ENCODE assay signal across 9 cellular contexts in the genomic region with DNA sequence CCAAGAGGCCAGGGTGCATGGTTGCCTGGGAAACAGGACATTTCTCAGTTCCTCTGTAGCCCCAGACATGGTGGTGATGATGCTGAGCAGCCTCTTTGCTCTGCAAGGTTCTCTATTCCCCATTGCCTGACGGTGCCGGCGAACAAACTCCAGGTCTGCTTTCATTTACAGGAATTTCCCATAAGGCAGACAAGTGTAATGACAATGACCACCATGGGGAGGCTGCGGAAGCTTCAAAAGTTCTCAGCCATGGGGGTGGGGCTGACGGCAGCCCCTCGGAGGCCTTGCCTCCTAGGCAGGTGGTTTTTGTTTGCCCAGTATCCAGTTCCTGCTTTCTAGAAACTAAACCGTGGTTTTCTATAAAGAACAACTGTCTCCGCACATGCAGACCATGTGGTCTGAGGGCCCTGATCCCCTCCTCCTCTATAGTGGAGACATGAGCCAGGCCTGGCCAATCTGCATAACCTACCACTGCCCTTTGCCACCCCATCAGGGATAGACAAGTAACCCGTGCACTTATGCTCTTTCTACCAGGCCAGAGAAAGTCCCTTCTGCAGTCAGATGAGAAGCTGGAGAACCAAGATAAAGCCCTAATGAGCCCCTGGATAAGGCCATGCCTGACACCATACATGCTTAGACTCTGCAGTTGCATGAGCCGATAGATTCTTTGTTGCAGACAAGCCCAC.
DNase-seq lines count a peak whose midpoint lies in the region; ATAC-seq and TF ChIP-seq lines count a peak whose summit lies in the region.
"Had no signal": no experiment of that assay in that cellular context is flagged by ENCODE, and none has a peak within 500 bp of the region (broad histone marks: within the 10 kb centered on the region; RNA-seq: fewer than 3 reads in every experiment).

No MANE protein-coding gene starts in this region.

- in situ Hi-C loops in astrocyte of the cerebellum (cut with HindIII; ENCODE audit: low sequenced_read_pairs), result no loop called here

- CTCF ChIA-PET in RWPE1 (lab: Yijun Ruan, JAX), result interaction anchor here (0.7 kb wide), 1 partner anchor 79 kb away, joined by 6 read pairs; no protein-coding TSS in a partner anchor

- H3K4me3 ChIP-seq in GM06990 (replicated peaks; ENCODE audit: low read depth, low read length) (no peak overlapping the region), HUES48 (ENCODE audit: low read depth, low read length) (no peak overlapping the region), astrocyte of the cerebellum (ENCODE audit: low read depth, low read length) (no peak overlapping the region)

- H3K27ac ChIP-seq in HUES48 (ENCODE audit: low read depth, low read length) (peak overlapping the region; percentile 57), RWPE1 (no peak overlapping the region)

- POLR2A ChIA-PET in RWPE1 (lab: Yijun Ruan, JAX; ENCODE audit: low non-redundant PET), result no interaction called here

- peaks cover 14% of the 10 kb centered on the region for H3K4me1 ChIP-seq in HUES48 (ENCODE audit: control insufficient read depth, insufficient read depth, low read length)

- H3K27me3 ChIP-seq in GM06990 (replicated peaks; ENCODE audit: control insufficient read depth, insufficient read depth, low read length) (no peaks in the 10 kb centered on the region), HUES48 (ENCODE audit: control insufficient read depth, insufficient read depth, low read length) (no peaks in the 10 kb centered on the region)

- H3K9me3 ChIP-seq in HUES48 (ENCODE audit: control insufficient read depth, insufficient read depth, low read length), result no peaks in the 10 kb centered on the region

- H3K36me3 ChIP-seq in GM06990 (ENCODE audit: control insufficient read depth, insufficient read depth, low read length) (no peaks in the 10 kb centered on the region), HUES48 (ENCODE audit: control insufficient read depth, insufficient read depth, low read length) (peaks cover 30% of the 10 kb centered on the region)

- no peak for TF ChIP-seq CTCF in GM06990 (IDR thresholded peaks at IDR 0.05; ENCODE audit: insufficient read depth, low read length, poor library complexity, severe bottlenecking)
- peak; percentile 14 for TF ChIP-seq CTCF in astrocyte of the cerebellum (IDR thresholded peaks at IDR 0.05; ENCODE audit: low read depth, low read length, missing control alignments)
- no peak for TF ChIP-seq CTCF in RWPE1 (conservative IDR thresholded peaks at IDR 0.05; ENCODE audit: low read depth)

- peak; percentile 63 for ATAC-seq in GM21381 (IDR thresholded peaks at IDR 0.05; ENCODE audit: unreplicated experiment)

- no peak overlapping the region for H3K9ac ChIP-seq in HUES48 (ENCODE audit: low read depth, low read length)

- DNase-seq in GM06990 (ENCODE audit: extremely low read depth, insufficient read length) (peak; percentile 82), astrocyte of the cerebellum (ENCODE audit: low read depth) (no peak), NCI-H187 treated with DMSO at 0.1 percent for 48 hours (lab: John Stamatoyannopoulos, UW) (no peak), anterior cingulate cortex (lab: John Stamatoyannopoulos, UW) (no peak), RWPE1 (ENCODE audit: low spot score) (no peak)
- no peak for DNase-seq in stimulated activated CD8-positive, alpha-beta memory T cell treated with anti-CD3 and anti-CD28 coated beads, Interleukin-4, amount 100 ng/mL, for 48 hours
- DNase-seq: natural killer cell had no signal
